ENCODE assay signal across 13 cellular contexts in genomic region chr4:129043523-129043922, GRCh38. TPM values are rescaled to one million over a fixed set of nuclear protein-coding genes. Genes with fewer than 3 reads are reported as not detected.
A peak's percentile ranks its signal among the peaks of the same experiment; 100 is the strongest.
DNase-seq lines count a peak whose midpoint lies in the region; ATAC-seq, FAIRE-seq and TF ChIP-seq lines count a peak whose summit lies in the region.
"Had no signal": no experiment of that assay in that cellular context is flagged by ENCODE, and none has a peak within 500 bp of the region (broad histone marks: within the 10 kb centered on the region; RNA-seq: fewer than 3 reads in every experiment).

No MANE protein-coding gene starts in this region.

- no peaks in the 10 kb centered on the region for H3F3A ChIP-seq in PC-3 (ENCODE audit: low read length, unreplicated experiment)

- ATAC-seq in PC-3 = peak; percentile 74
- ATAC-seq: body of pancreas had no signal

- FAIRE-seq in G401.6 (lab: Jason Lieb, UNC) = peak; percentile 69

- intact Hi-C loops in A673 (cut with micrococcal nuclease; ENCODE audit: unreplicated experiment) (no loop called here), PC-3 (cut with micrococcal nuclease) (loop anchor here (1.0 to 5.0 kb wide), 3 partner anchors 50 to 284 kb away; partner anchors contain the start of gene SCLT1)

- BruUV-seq in A673 (replicated peaks; lab: Mats Ljungman, UMichigan) = no TSS peak
- BruUV-seq in PC-3 (replicated peaks; lab: Mats Ljungman, UMichigan) = no TSS peak

- peaks cover 3% of the 10 kb centered on the region for H3K9me3 ChIP-seq in A673 (ENCODE audit: low read depth, low read length, poor library complexity, severe bottlenecking)
- H3K9me3 ChIP-seq in PC-3 (ENCODE audit: low read length) = no peaks in the 10 kb centered on the region
- H3K9me3 ChIP-seq: body of pancreas, Caco-2 had no signal

- H3K4me2 ChIP-seq in PC-3 (ENCODE audit: low read length) = no peak overlapping the region

- POLR2A ChIA-PET in A673 (lab: Charles Lee; ENCODE audit: low non-redundant PET) = no interaction called here
- POLR2A ChIA-PET in PC-3 (lab: Charles Lee; ENCODE audit: unreplicated experiment) = no interaction called here

- no peaks in the 10 kb centered on the region for H3K9me2 ChIP-seq in PC-3 (replicated peaks; ENCODE audit: low read length)

- peak; percentile 36; the same call in 1 of the 2 replicates for TF ChIP-seq CTCF in A673 (conservative IDR thresholded peaks at IDR 0.05; ENCODE audit: low read depth, low read length)
- TF ChIP-seq CTCF in PC-3 (conservative IDR thresholded peaks at IDR 0.05; ENCODE audit: low read depth, low read length) = peak; percentile 52
- no peak for TF ChIP-seq CTCF in GM10266 (IDR thresholded peaks at IDR 0.05; ENCODE audit: control insufficient read depth, insufficient read depth, low read depth, missing control alignments)

- no peak overlapping the region for H3K4me3 ChIP-seq in A673 (ENCODE audit: low read depth, low read length, poor library complexity, severe bottlenecking)
- no peak overlapping the region for H3K4me3 ChIP-seq in PC-3 (ENCODE audit: low read length)
- H3K4me3 ChIP-seq: body of pancreas had no signal

- DNase-seq in A673 (ENCODE audit: low spot score) (peak; percentile 11), PC-3 (peak; percentile 23), fibroblast of gingiva (ENCODE audit: low read depth) (peak; percentile 56), NCI-H748 (lab: John Stamatoyannopoulos, UW; ENCODE audit: unreplicated experiment) (no peak), GM10266 (ENCODE audit: extremely low spot score) (no peak)
- no peak for DNase-seq in effector CD4-positive, alpha-beta T cell
- DNase-seq in activated CD4-positive, alpha-beta T cell treated with anti-CD3 and anti-CD28 coated beads, Interleukin-2, amount 50 U/mL, for 1 hour = no peak
- DNase-seq: body of pancreas, head of caudate nucleus, NCI-H187, small intestine had no signal

- H3K4me1 ChIP-seq in A673 (ENCODE audit: insufficient read depth, low read length, poor library complexity, severe bottlenecking) = no peaks in the 10 kb centered on the region
- no peaks in the 10 kb centered on the region for H3K4me1 ChIP-seq in PC-3 (ENCODE audit: insufficient read depth, low read length)
- H3K4me1 ChIP-seq: body of pancreas, Caco-2 had no signal

- CTCF ChIA-PET in A673 (lab: Charles Lee) (no interaction called here), PC-3 (lab: Charles Lee) (no interaction called here)

- H3K27ac ChIP-seq in A673 (ENCODE audit: low read depth, low read length, poor library complexity, severe bottlenecking) = no peak overlapping the region
- no peak overlapping the region for H3K27ac ChIP-seq in PC-3 (ENCODE audit: low read length)
- H3K27ac ChIP-seq: body of pancreas had no signal

- no peaks in the 10 kb centered on the region for H3K79me2 ChIP-seq in PC-3 (ENCODE audit: low read length)

- no peak overlapping the region for H3K9ac ChIP-seq in PC-3 (ENCODE audit: low read length)

- no peak overlapping the region for H2AFZ ChIP-seq in PC-3 (ENCODE audit: low read length)

- no peaks in the 10 kb centered on the region for H4K20me1 ChIP-seq in PC-3 (ENCODE audit: low read length)

- no peaks in the 10 kb centered on the region for H3K36me3 ChIP-seq in A673 (ENCODE audit: insufficient read depth, low read length, poor library complexity, severe bottlenecking)
- no peaks in the 10 kb centered on the region for H3K36me3 ChIP-seq in PC-3 (ENCODE audit: low read depth, low read length)

- no peaks in the 10 kb centered on the region for H3K27me3 ChIP-seq in A673 (replicated peaks; ENCODE audit: insufficient read depth, low read depth, low read length, poor library complexity)
- H3K27me3 ChIP-seq in PC-3 (ENCODE audit: low read length) = no peaks in the 10 kb centered on the region
- H3K27me3 ChIP-seq: body of pancreas had no signal

RNA-seq across cellular contexts. Expression of gene SCLT1, which starts 49.8 kb away (rescaled TPM):
- total RNA-seq in A673 (2021) (24.1 and 26.7 TPM in 2 replicates), PC-3 (2014; rRNA removed) (14.2 and 15.2 TPM in 2 replicates)

RNA-seq across cellular contexts. Expression of gene C4orf33, which starts 52.4 kb away (rescaled TPM):
- total RNA-seq in A673 (2021) (4.7 and 6.2 TPM in 2 replicates), PC-3 (2014; rRNA removed) (2.8 and 3.2 TPM in 2 replicates)

Comparison
In these comparisons a context has a peak if more than half of its experiments do, and no peak if none do; other contexts are left out.
1. DNase-seq: peak in A673 (single experiment), PC-3 (single experiment) and fibroblast of gingiva (single experiment); none in NCI-H748 (single experiment), GM10266 (single experiment), effector CD4-positive, alpha-beta T cell (single experiment) and activated CD4-positive, alpha-beta T cell treated with anti-CD3 and anti-CD28 coated beads, Interleukin-2, amount 50 U/mL, for 1 hour (single experiment).